18 cellular contexts compared by ENCODE assay signal in the genomic region with DNA sequence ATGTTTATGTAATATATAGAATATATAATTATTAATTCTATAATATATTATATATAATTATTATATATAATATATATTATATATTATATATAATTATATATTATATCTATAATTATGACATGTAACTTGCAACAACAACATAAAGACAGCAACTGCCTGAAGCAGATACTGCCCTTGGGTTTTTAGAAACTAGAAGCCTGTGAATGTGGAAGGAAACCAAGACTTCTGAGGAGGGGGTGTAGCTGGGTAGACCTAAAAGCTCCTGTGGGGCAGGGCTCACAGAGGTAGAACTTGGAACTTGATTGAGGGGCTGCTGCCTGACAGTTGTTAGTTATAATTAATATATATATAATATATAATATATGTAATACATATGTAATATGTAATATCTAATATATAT.
DNase-seq lines count a peak whose midpoint lies in the region; ATAC-seq and TF ChIP-seq lines count a peak whose summit lies in the region.
"Had no signal": no experiment of that assay in that cellular context is flagged by ENCODE, and none has a peak within 500 bp of the region (broad histone marks: within the 10 kb centered on the region; RNA-seq: fewer than 3 reads in every experiment).

No MANE protein-coding gene starts in this region.

- H3K9me3 Mint-ChIP-seq in activated naive CD4-positive, alpha-beta T cell treated with anti-CD3 and anti-CD28 coated beads, Interleukin-2, amount 50 U/mL, for 72 hours: peaks cover 0 to 19% of the 10 kb centered on the region in 2 donors
- peaks cover 4% of the 10 kb centered on the region for H3K9me3 Mint-ChIP-seq in activated naive CD4-positive, alpha-beta T cell treated with anti-CD3 and anti-CD28 coated beads, Interleukin-2, amount 10 ng/mL, durations not matched to agents 7 days and 5 days

- no peaks in the 10 kb centered on the region for H3K4me1 ChIP-seq in right atrium auricular region
- H3K4me1 ChIP-seq: BE2C had no signal

- peak; percentile 82 to 85 for ATAC-seq in activated naive CD4-positive, alpha-beta T cell treated with anti-CD3 and anti-CD28 coated beads, Interleukin-2, amount 50 U/mL, for 72 hours

- no peaks in the 10 kb centered on the region for H3K36me3 ChIP-seq in right atrium auricular region
- H3K36me3 ChIP-seq: BE2C had no signal

- no peaks in the 10 kb centered on the region for H3K27me3 Mint-ChIP-seq in activated naive CD4-positive, alpha-beta T cell treated with anti-CD3 and anti-CD28 coated beads, Interleukin-2, amount 10 ng/mL, durations not matched to agents 7 days and 5 days
- H3K27me3 Mint-ChIP-seq: CD4-positive, alpha-beta memory T cell had no signal

- no peak overlapping the region for H3K4me3 Mint-ChIP-seq in activated naive CD4-positive, alpha-beta T cell treated with anti-CD3 and anti-CD28 coated beads, Interleukin-2, amount 10 ng/mL, durations not matched to agents 7 days and 5 days
- H3K4me3 Mint-ChIP-seq: CD4-positive, alpha-beta memory T cell had no signal

- no peaks in the 10 kb centered on the region for H3K27me3 ChIP-seq in right atrium auricular region
- H3K27me3 ChIP-seq: BE2C had no signal

- no peaks in the 10 kb centered on the region for H3K4me1 Mint-ChIP-seq in activated naive CD4-positive, alpha-beta T cell treated with anti-CD3 and anti-CD28 coated beads, Interleukin-2, amount 10 ng/mL, durations not matched to agents 7 days and 5 days
- H3K4me1 Mint-ChIP-seq: CD4-positive, alpha-beta memory T cell had no signal

- DNase-seq in NCI-H82 (lab: John Stamatoyannopoulos, UW): peak; percentile 20
- no peak for DNase-seq in NCI-H82 treated with DMSO at 0.1 percent for 48 hours (lab: John Stamatoyannopoulos, UW; ENCODE audit: unreplicated experiment)
- DNase-seq in activated naive CD4-positive, alpha-beta T cell treated with anti-CD3 and anti-CD28 coated beads, Interleukin-2, amount 50 U/mL, for 72 hours (ENCODE audit: low spot score in 2 of 2): no peak
- DNase-seq in activated naive CD4-positive, alpha-beta T cell treated with anti-CD3 and anti-CD28 coated beads, Interleukin-2, amount 10 ng/mL, durations not matched to agents 7 days and 5 days: no peak
- peak; percentile 23 for DNase-seq in NOMO-1 treated with DMSO at 0.1 percent for 48 hours (lab: John Stamatoyannopoulos, UW; ENCODE audit: unreplicated experiment)
- peak; percentile 32 for DNase-seq in left kidney (ENCODE audit: low read depth, low spot score)
- no peak for DNase-seq in right atrium auricular region (ENCODE audit: low spot score)
- DNase-seq in DMS153 treated with DMSO at 0.1 percent for 48 hours (lab: John Stamatoyannopoulos, UW; ENCODE audit: unreplicated experiment): no peak
- DNase-seq: 8988T; BE2C; Calu3; CD4-positive, alpha-beta memory T cell; H7; Karpas-422; MV-4-11; NCI-H1417 treated with DMSO at 0.1 percent for 48 hours; NCI-H1930; NCI-H510A treated with DMSO at 0.1 percent for 48 hours had no signal

- no peaks in the 10 kb centered on the region for H3K36me3 Mint-ChIP-seq in activated naive CD4-positive, alpha-beta T cell treated with anti-CD3 and anti-CD28 coated beads, Interleukin-2, amount 50 U/mL, for 72 hours
- H3K36me3 Mint-ChIP-seq in activated naive CD4-positive, alpha-beta T cell treated with anti-CD3 and anti-CD28 coated beads, Interleukin-2, amount 10 ng/mL, durations not matched to agents 7 days and 5 days: no peaks in the 10 kb centered on the region
- H3K36me3 Mint-ChIP-seq: CD4-positive, alpha-beta memory T cell had no signal

- H3K9me3 ChIP-seq in right atrium auricular region: no peaks in the 10 kb centered on the region
- H3K9me3 ChIP-seq: BE2C had no signal

- H3K4me3 ChIP-seq in right atrium auricular region: no peak overlapping the region

- no peak overlapping the region for H3K27ac ChIP-seq in right atrium auricular region

- TF ChIP-seq CTCF in right atrium auricular region (IDR thresholded peaks at IDR 0.05): no peak

- CTCF ChIA-PET in activated naive CD4-positive, alpha-beta T cell treated with anti-CD3 and anti-CD28 coated beads, Interleukin-2, amount 10 ng/mL, durations not matched to agents 7 days and 5 days (lab: Charles Lee): no interaction called here

- no peak overlapping the region for H3K27ac Mint-ChIP-seq in activated naive CD4-positive, alpha-beta T cell treated with anti-CD3 and anti-CD28 coated beads, Interleukin-2, amount 50 U/mL, for 72 hours
- no peak overlapping the region for H3K27ac Mint-ChIP-seq in activated naive CD4-positive, alpha-beta T cell treated with anti-CD3 and anti-CD28 coated beads, Interleukin-2, amount 10 ng/mL, durations not matched to agents 7 days and 5 days
- H3K27ac Mint-ChIP-seq: CD4-positive, alpha-beta memory T cell had no signal

Comparison
In these comparisons a context has a peak if more than half of its experiments do, and no peak if none do; other contexts are left out.
1. DNase-seq: peak in NCI-H82 (single experiment), NOMO-1 treated with DMSO at 0.1 percent for 48 hours (single experiment) and left kidney (single experiment); none in NCI-H82 treated with DMSO at 0.1 percent for 48 hours (single experiment), activated naive CD4-positive, alpha-beta T cell treated with anti-CD3 and anti-CD28 coated beads, Interleukin-2, amount 50 U/mL, for 72 hours (0 of 2), activated naive CD4-positive, alpha-beta T cell treated with anti-CD3 and anti-CD28 coated beads, Interleukin-2, amount 10 ng/mL, durations not matched to agents 7 days and 5 days (single experiment), right atrium auricular region (single experiment) and DMS153 treated with DMSO at 0.1 percent for 48 hours (single experiment).